Comparison of ENCODE assay signal across 14 cellular contexts in genomic region chr2:147547425-147547824, GRCh38.
"Had no signal": no experiment of that assay in that cellular context is flagged by ENCODE, and none has a peak within 500 bp of the region (broad histone marks: within the 10 kb centered on the region; RNA-seq: fewer than 3 reads in every experiment).

No MANE protein-coding gene starts in this region.

- H3K36me3 ChIP-seq: gastrocnemius medialis, left ventricle myocardium inferior, lower lobe of right lung, neural progenitor cell, ovary, right atrium auricular region, sigmoid colon, upper lobe of right lung had no signal

- H3K27ac ChIP-seq: gastrocnemius medialis, left ventricle myocardium inferior, lower lobe of right lung, neural progenitor cell, ovary, right atrium auricular region, sigmoid colon, upper lobe of right lung had no signal

- H3K27me3 ChIP-seq: gastrocnemius medialis, neural progenitor cell, ovary, right atrium auricular region, sigmoid colon, upper lobe of right lung had no signal

- H3K9me3 ChIP-seq: gastrocnemius medialis, ovary, right atrium auricular region, sigmoid colon, upper lobe of right lung had no signal

- H3K9ac ChIP-seq: neural progenitor cell had no signal

- DNase-seq: gastrocnemius medialis; immature natural killer cell; left ventricle myocardium inferior; lower lobe of right lung; nucleus accumbens; ovary; sigmoid colon; small intestine; stimulated activated CD4-positive, alpha-beta T cell treated with anti-CD3 and anti-CD28 coated beads, Interleukin-12 subunit alpha, Interleukin-12 subunit beta, amount 100 ng/mL, for 4 hours; stimulated activated naive CD4-positive, alpha-beta T cell treated with Interleukin-2 at 50 U/mL for 16 hours; upper lobe of right lung had no signal

- H3K4me2 ChIP-seq: neural progenitor cell had no signal

- ATAC-seq: gastrocnemius medialis; lower lobe of right lung; natural killer cell treated with Interleukin-12 subunit alpha and Interleukin-12 subunit beta and Interleukin-15 and Interleukin-18, amount 100 ng/mL, for 72 hours; upper lobe of right lung had no signal

- H3K4me1 ChIP-seq: gastrocnemius medialis, left ventricle myocardium inferior, lower lobe of right lung, neural progenitor cell, right atrium auricular region, upper lobe of right lung had no signal

- H2AFZ ChIP-seq: neural progenitor cell had no signal

- H3K4me3 ChIP-seq: gastrocnemius medialis, left ventricle myocardium inferior, lower lobe of right lung, neural progenitor cell, ovary, right atrium auricular region, sigmoid colon, upper lobe of right lung had no signal
